In genomic region chr17:74842599-74843351, GRCh38 we compare ENCODE assay signal across 9 cellular contexts. TPM values are rescaled to one million over a fixed set of nuclear protein-coding genes. Genes with fewer than 3 reads are reported as not detected.
DNase-seq lines count a peak whose midpoint lies in the region; ATAC-seq and TF ChIP-seq lines count a peak whose summit lies in the region.
"Had no signal": no experiment of that assay in that cellular context is flagged by ENCODE, and none has a peak within 500 bp of the region (broad histone marks: within the 10 kb centered on the region; RNA-seq: fewer than 3 reads in every experiment).

No MANE protein-coding gene starts in this region.

- no peak for TF ChIP-seq POLR2A in gastrocnemius medialis (IDR thresholded peaks at IDR 0.05)

- peak; percentile 69 for ATAC-seq in activated CD4-positive, alpha-beta T cell treated with anti-CD3 and anti-CD28 coated beads for 36 hours
- ATAC-seq in gastrocnemius medialis: peak; percentile 39 to 69

- in situ Hi-C loops in gastrocnemius medialis (cut with MboI; ENCODE audit: low sequenced_read_pairs in 4 of 4): no loop called here

- H3K27ac Mint-ChIP-seq in activated CD4-positive, alpha-beta T cell treated with anti-CD3 and anti-CD28 coated beads for 36 hours: no peak overlapping the region
- H3K27ac Mint-ChIP-seq in MCF 10A (ENCODE audit: low read depth, unreplicated experiment): no peak overlapping the region

- CTCF ChIA-PET in activated CD4-positive, alpha-beta T cell treated with anti-CD3 and anti-CD28 coated beads for 36 hours (lab: Charles Lee): interaction anchor here (0.6 to 2.1 kb wide), 13 partner anchors 9 to 951 kb away, joined by 3 to 10 read pairs (median 4); partner anchors contain the start of genes FDXR and NAT9
- CTCF ChIA-PET in MCF 10A (lab: Yijun Ruan, JAX): interaction anchor here (0.5 to 3.1 kb wide), 7 partner anchors 10 to 401 kb away, joined by 3 to 12 read pairs (median 4); no protein-coding TSS in a partner anchor

- no peaks in the 10 kb centered on the region for H3K9me3 ChIP-seq in iPS-15b (ENCODE audit: control insufficient read depth, insufficient read depth, low read length)
- no peaks in the 10 kb centered on the region for H3K9me3 ChIP-seq in gastrocnemius medialis

- H3K27me3 ChIP-seq in iPS-15b (ENCODE audit: control insufficient read depth, insufficient read depth, low read length) (peaks cover 41% of the 10 kb centered on the region), gastrocnemius medialis (peaks cover 0 to 20% (median 19%) of the 10 kb centered on the region in 3 donors)

- peaks cover 4% of the 10 kb centered on the region for H3K4me1 ChIP-seq in iPS-15b (ENCODE audit: control insufficient read depth, insufficient read depth, low read length)
- H3K4me1 ChIP-seq in gastrocnemius medialis: peaks cover 15 to 17% of the 10 kb centered on the region in 2 donors

- peaks cover 6% of the 10 kb centered on the region for H3K4me1 Mint-ChIP-seq in activated CD4-positive, alpha-beta T cell treated with anti-CD3 and anti-CD28 coated beads for 36 hours
- peaks cover 8% of the 10 kb centered on the region for H3K4me1 Mint-ChIP-seq in MCF 10A (ENCODE audit: insufficient read depth, unreplicated experiment)

- peak overlapping the region; percentile 50 for H3K4me3 ChIP-seq in iPS-15b (ENCODE audit: low read depth, low read length)
- peak overlapping the region in 3 of 4 donors; percentile 19 to 34 (median 22) for H3K4me3 ChIP-seq in gastrocnemius medialis

- POLR2A ChIA-PET in activated CD4-positive, alpha-beta T cell treated with anti-CD3 and anti-CD28 coated beads for 36 hours (lab: Charles Lee): interaction anchor here (0.7 kb wide), 1 partner anchor 117 kb away, joined by 8 read pairs; no protein-coding TSS in a partner anchor
- POLR2A ChIA-PET in MCF 10A (lab: Yijun Ruan, JAX): no interaction called here

- H3K36me3 ChIP-seq in iPS-15b (ENCODE audit: control insufficient read depth, insufficient read depth, low read length) (peaks cover 4% of the 10 kb centered on the region), gastrocnemius medialis (peaks cover 0 to 2% of the 10 kb centered on the region in 2 donors)

- no peaks in the 10 kb centered on the region for H3K9me3 Mint-ChIP-seq in activated CD4-positive, alpha-beta T cell treated with anti-CD3 and anti-CD28 coated beads for 36 hours (ENCODE audit: low read depth)
- no peaks in the 10 kb centered on the region for H3K9me3 Mint-ChIP-seq in MCF 10A (ENCODE audit: unreplicated experiment)

- peaks cover 11% of the 10 kb centered on the region for H3K27me3 Mint-ChIP-seq in activated CD4-positive, alpha-beta T cell treated with anti-CD3 and anti-CD28 coated beads for 36 hours
- no peaks in the 10 kb centered on the region for H3K27me3 Mint-ChIP-seq in MCF 10A (ENCODE audit: insufficient read depth, unreplicated experiment)

- H3K27ac ChIP-seq in gastrocnemius medialis: no peak overlapping the region

- no TSS peak for BruUV-seq in MCF 10A (replicated peaks; lab: Mats Ljungman, UMichigan)

- intact Hi-C loops in activated CD4-positive, alpha-beta T cell treated with anti-CD3 and anti-CD28 coated beads for 36 hours (cut with DNase I, micrococcal nuclease): loop anchor here in 1 of 2 experiments (2.0 kb wide), 1 partner anchor 20 kb away; no protein-coding TSS in a partner anchor
- intact Hi-C loops in MCF 10A (cut with micrococcal nuclease) (no loop called here), gastrocnemius medialis (cut with DNase I; ENCODE audit: low total_unique reads) (loop anchor here (2.0 kb wide), 1 partner anchor 22 kb away; no protein-coding TSS in a partner anchor)

- DNase-seq in activated CD4-positive, alpha-beta T cell treated with anti-CD3 and anti-CD28 coated beads for 36 hours: peak; percentile 53
- no peak for DNase-seq in activated CD4-positive, alpha-beta T cell treated with anti-CD3 and anti-CD28 coated beads, Interleukin-2, amount 50 U/mL, for 1 hour
- DNase-seq in NCI-H2196 (lab: John Stamatoyannopoulos, UW; ENCODE audit: unreplicated experiment) (peak; percentile 92), MCF 10A (ENCODE audit: unreplicated experiment) (peak; percentile 35), gastrocnemius medialis (no peak), RKO (ENCODE audit: low spot score) (no peak), ureter (ENCODE audit: low spot score) (no peak)
- DNase-seq: DND-41 had no signal

- no peaks in the 10 kb centered on the region for H3K36me3 Mint-ChIP-seq in activated CD4-positive, alpha-beta T cell treated with anti-CD3 and anti-CD28 coated beads for 36 hours (ENCODE audit: low read depth)
- H3K36me3 Mint-ChIP-seq in MCF 10A (ENCODE audit: insufficient read depth, unreplicated experiment): no peaks in the 10 kb centered on the region

- no peak overlapping the region for H3K4me3 Mint-ChIP-seq in activated CD4-positive, alpha-beta T cell treated with anti-CD3 and anti-CD28 coated beads for 36 hours
- H3K4me3 Mint-ChIP-seq in MCF 10A (ENCODE audit: unreplicated experiment): no peak overlapping the region

- no peak overlapping the region for H3K9ac ChIP-seq in iPS-15b (ENCODE audit: low read depth, low read length)

- TF ChIP-seq CTCF in MCF 10A (IDR thresholded peaks at IDR 0.05; ENCODE audit: unreplicated experiment) (peak; percentile 50), gastrocnemius medialis (IDR thresholded peaks at IDR 0.05 in 4 of 5, conservative IDR thresholded peaks at IDR 0.05 in 1 of 5) (peak; percentile 35 to 63 (median 40))

RNA-seq across cellular contexts. Expression of gene GRIN2C, which starts 16.9 kb away (rescaled TPM):
- total RNA-seq in activated CD4-positive, alpha-beta T cell treated with anti-CD3 and anti-CD28 coated beads for 36 hours: not detected
- total RNA-seq in MCF 10A (2022) (0.12 and 0.28 TPM in 2 replicates), gastrocnemius medialis (1 to 10 TPM in 2 of 4 donors, not detected in 2; 1.2 to 1.5 TPM), ureter (0.23 TPM)

RNA-seq across cellular contexts. Expression of gene FDXR, which starts 30.0 kb away (rescaled TPM):
- 10 to 100 TPM; 19.1 to 21.3 TPM for total RNA-seq in activated CD4-positive, alpha-beta T cell treated with anti-CD3 and anti-CD28 coated beads for 36 hours
- total RNA-seq in MCF 10A (2022): 25.0 and 29.7 TPM in 2 replicates
- total RNA-seq in gastrocnemius medialis: 1 to 10 TPM; 2.1 to 6.0 (median 3.2) TPM
- 18.4 TPM for total RNA-seq in ureter

RNA-seq across cellular contexts. Expression of gene FADS6, which starts 50.7 kb away (rescaled TPM):
- not detected for total RNA-seq in activated CD4-positive, alpha-beta T cell treated with anti-CD3 and anti-CD28 coated beads for 36 hours
- total RNA-seq in MCF 10A (2022) (not detected in 2 replicates), gastrocnemius medialis (not detected), ureter (7.3 TPM)

Comparison
In these comparisons a context has a peak if more than half of its experiments do, and no peak if none do; other contexts are left out.
1. DNase-seq: peak in activated CD4-positive, alpha-beta T cell treated with anti-CD3 and anti-CD28 coated beads for 36 hours (single experiment), NCI-H2196 (single experiment) and MCF 10A (single experiment); none in activated CD4-positive, alpha-beta T cell treated with anti-CD3 and anti-CD28 coated beads, Interleukin-2, amount 50 U/mL, for 1 hour (single experiment), gastrocnemius medialis (0 of 2), RKO (single experiment) and ureter (single experiment).